19 cellular contexts compared by ENCODE assay signal in the genomic region with DNA sequence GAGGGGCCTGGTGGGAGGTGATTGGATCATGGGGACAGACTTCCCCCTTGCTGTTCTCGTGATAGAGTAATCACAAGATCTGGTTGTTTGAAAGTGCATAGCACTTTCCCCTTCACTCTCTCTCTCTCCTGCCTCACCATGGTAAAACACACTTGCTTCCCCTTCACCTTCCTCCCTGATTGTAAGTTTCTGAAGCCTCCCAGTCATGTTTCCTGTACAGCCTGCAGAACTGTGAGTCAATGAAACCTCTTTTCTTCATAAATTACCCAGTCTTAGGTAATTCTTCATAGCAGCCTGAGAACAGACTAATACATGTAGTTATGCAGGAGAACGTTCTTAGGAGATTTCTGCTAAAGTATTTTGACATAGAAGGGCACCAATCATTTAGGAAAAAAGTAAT. TPM values are rescaled to one million over a fixed set of nuclear protein-coding genes. Genes with fewer than 3 reads are reported as not detected.
A peak's percentile ranks its signal among the peaks of the same experiment; 100 is the strongest.
DNase-seq lines count a peak whose midpoint lies in the region; ATAC-seq, FAIRE-seq and TF ChIP-seq lines count a peak whose summit lies in the region.
"Had no signal": no experiment of that assay in that cellular context is flagged by ENCODE, and none has a peak within 500 bp of the region (broad histone marks: within the 10 kb centered on the region; RNA-seq: fewer than 3 reads in every experiment).

No MANE protein-coding gene starts in this region.

- TF ChIP-seq RAD21 in IMR-90 (IDR thresholded peaks at IDR 0.05; ENCODE audit: low read length): no peak

- no peak overlapping the region for H3K4me3 ChIP-seq in IMR-90 (ENCODE audit: insufficient read depth, low read depth, low read length)
- H3K4me3 ChIP-seq in astrocyte (ENCODE audit: insufficient read depth, low read depth, low read length): no peak overlapping the region
- no peak overlapping the region for H3K4me3 ChIP-seq in fibroblast of pulmonary artery (replicated peaks; ENCODE audit: low read depth, low read length)
- H3K4me3 ChIP-seq in thyroid gland (replicated peaks in 1 of 3): no peak overlapping the region
- no peak overlapping the region for H3K4me3 ChIP-seq in suprapubic skin
- H3K4me3 ChIP-seq: GM23248, MG63, SK-N-MC had no signal

- no peak for FAIRE-seq in astrocyte (lab: Jason Lieb, UNC)
- FAIRE-seq: RCC 7860 had no signal

- no peaks in the 10 kb centered on the region for H3K36me3 ChIP-seq in IMR-90 (ENCODE audit: control insufficient read depth, insufficient read depth, low read length)
- H3K36me3 ChIP-seq in astrocyte (ENCODE audit: insufficient read depth, low read length): no peaks in the 10 kb centered on the region
- no peaks in the 10 kb centered on the region for H3K36me3 ChIP-seq in thyroid gland
- H3K36me3 ChIP-seq in suprapubic skin: no peaks in the 10 kb centered on the region
- H3K36me3 ChIP-seq: MG63 had no signal

- POLR2A ChIA-PET in IMR-90 (lab: Charles Lee; ENCODE audit: unreplicated experiment): no interaction called here

- no peak overlapping the region for H2BK120ac ChIP-seq in IMR-90 (ENCODE audit: low read depth, low read length)

- no peak overlapping the region for H3K23ac ChIP-seq in IMR-90 (ENCODE audit: low read depth, low read length)

- H3K4me1 ChIP-seq in IMR-90 (ENCODE audit: control insufficient read depth, insufficient read depth, low read length) (peaks cover 5% of the 10 kb centered on the region; the same call in 1 of the 2 replicates), astrocyte (ENCODE audit: insufficient read depth, low read length) (peaks cover 17% of the 10 kb centered on the region), thyroid gland (no peaks in the 10 kb centered on the region), suprapubic skin (peaks cover 6% of the 10 kb centered on the region)

- H2BK5ac ChIP-seq in IMR-90 (ENCODE audit: low read depth, low read length, poor library complexity, severe bottlenecking): no peak overlapping the region

- CTCF ChIA-PET in IMR-90 (lab: Yijun Ruan, JAX): no interaction called here

- H3K27me3 Mint-ChIP-seq in astrocyte (ENCODE audit: low read depth, unreplicated experiment): no peaks in the 10 kb centered on the region

- H3K4me1 Mint-ChIP-seq in astrocyte (ENCODE audit: low read depth, unreplicated experiment): peaks cover 20% of the 10 kb centered on the region

- H3K9ac ChIP-seq in IMR-90 (ENCODE audit: low read depth, low read length): no peak overlapping the region
- H3K9ac ChIP-seq in astrocyte (ENCODE audit: low read length): no peak overlapping the region
- H3K9ac ChIP-seq: GM23248 had no signal

- H2BK15ac ChIP-seq in IMR-90 (ENCODE audit: low read depth, low read length): no peak overlapping the region

- H3K4ac ChIP-seq in IMR-90 (ENCODE audit: low read depth, low read length): no peak overlapping the region

- in situ Hi-C loops in IMR-90 (cut with MboI; ENCODE audit: low sequenced_read_pairs): no loop called here

- no peaks in the 10 kb centered on the region for H3K9me3 Mint-ChIP-seq in astrocyte (ENCODE audit: unreplicated experiment)

- BruUV-seq in IMR-90 (replicated peaks; lab: Mats Ljungman, UMichigan): no TSS peak

- dilution Hi-C loops in IMR-90 (cut with HindIII; ENCODE audit: low sequenced_read_pairs, unreplicated experiment): no loop called here

- no CpG with 5 or more reads among the region's 2 CpGs for WGBS in IMR-90 (ENCODE audit: extremely low coverage in 2 of 2, insufficient read length in 1 of 2), 2 experiments
- WGBS in thyroid gland, 2 donors: 60 to 65% methylated on average over 2 of the region's 2 CpGs
- 55% methylated on average over 2 of the region's 2 CpGs for WGBS in suprapubic skin

- peaks cover 4% of the 10 kb centered on the region for H3K9me1 ChIP-seq in IMR-90 (ENCODE audit: insufficient read depth, low read length)

- DNase-seq in ELR (ENCODE audit: low read depth) (peak; percentile 48), IMR-90 (no peak), astrocyte (ENCODE audit: low read depth) (no peak), fibroblast of pulmonary artery (ENCODE audit: low read depth) (peak; percentile 23), mucosa of gallbladder (ENCODE audit: low spot score) (no peak), thyroid gland (no peak), NCI-H2107 treated with DMSO at 0.1 percent for 48 hours (lab: John Stamatoyannopoulos, UW; ENCODE audit: unreplicated experiment) (no peak), suprapubic skin (ENCODE audit: low spot score in 2 of 2) (no peak)
- DNase-seq: EL, MG63, NCI-H1930, NCI-H510A, Right ventricle myocardium superior, T-helper 1 cell had no signal

- H3K9me3 ChIP-seq in IMR-90 (ENCODE audit: control insufficient read depth, insufficient read depth, low read length) (no peaks in the 10 kb centered on the region), astrocyte (ENCODE audit: insufficient read depth, low read depth, low read length) (no peaks in the 10 kb centered on the region), thyroid gland (no peaks in the 10 kb centered on the region), suprapubic skin (no peaks in the 10 kb centered on the region)
- H3K9me3 ChIP-seq: MG63 had no signal

- H2AK9ac ChIP-seq in IMR-90 (replicated peaks; ENCODE audit: low read depth, low read length, poor library complexity): no peak overlapping the region

- H3K36me3 Mint-ChIP-seq in astrocyte (ENCODE audit: low read depth, unreplicated experiment): no peaks in the 10 kb centered on the region

- no peak overlapping the region for H3K27ac ChIP-seq in IMR-90 (ENCODE audit: insufficient read depth, low read length)
- H3K27ac ChIP-seq in astrocyte (ENCODE audit: low read depth, low read length): no peak overlapping the region
- H3K27ac ChIP-seq in thyroid gland: no peak overlapping the region
- H3K27ac ChIP-seq in suprapubic skin: no peak overlapping the region
- H3K27ac ChIP-seq: C4-2B, GM23248, SK-N-MC had no signal

- TF ChIP-seq EP300 in suprapubic skin (IDR thresholded peaks at IDR 0.05): no peak

- no peak overlapping the region for H2BK20ac ChIP-seq in IMR-90 (ENCODE audit: low read depth, low read length)

- ATAC-seq in IMR-90 (ENCODE audit: low read depth): no peak
- ATAC-seq: HCT116 had no signal

- no peak overlapping the region for H3K4me3 Mint-ChIP-seq in astrocyte (ENCODE audit: unreplicated experiment)

- no peak for TF ChIP-seq POLR2A in IMR-90 (IDR thresholded peaks at IDR 0.05; ENCODE audit: low read depth, low read length)
- TF ChIP-seq POLR2A in thyroid gland (IDR thresholded peaks at IDR 0.05): no peak
- TF ChIP-seq POLR2A in suprapubic skin (IDR thresholded peaks at IDR 0.05): no peak

- H3K79me1 ChIP-seq in IMR-90 (ENCODE audit: low read depth in 1 of 2, low read length in 2 of 2): no peaks in the 10 kb centered on the region

- H4K5ac ChIP-seq in IMR-90 (ENCODE audit: low read depth, low read length): no peak overlapping the region

- H3K56ac ChIP-seq in IMR-90 (ENCODE audit: extremely low read depth, insufficient read depth, low read length): no peak overlapping the region

- H3K14ac ChIP-seq in IMR-90 (replicated peaks; ENCODE audit: low read depth, low read length): peak overlapping the region; percentile 50; the same call in 1 of the 2 replicates

- H4K20me1 ChIP-seq in IMR-90 (ENCODE audit: insufficient read depth, low read length): no peaks in the 10 kb centered on the region
- no peaks in the 10 kb centered on the region for H4K20me1 ChIP-seq in astrocyte (ENCODE audit: insufficient read depth, low read length)

- H3K79me2 ChIP-seq in astrocyte (ENCODE audit: insufficient read depth, low read length): no peaks in the 10 kb centered on the region

- H2AFZ ChIP-seq in IMR-90 (replicated peaks; ENCODE audit: low read length, poor library complexity) (peak overlapping the region; percentile 67), astrocyte (ENCODE audit: low read depth, low read length) (no peak overlapping the region)
- H2AFZ ChIP-seq: GM23248 had no signal

- peak overlapping the region; percentile 77 for H3K27ac Mint-ChIP-seq in astrocyte (ENCODE audit: unreplicated experiment)

- no peak overlapping the region; the same call in 1 of the 2 replicates for H4K91ac ChIP-seq in IMR-90 (ENCODE audit: insufficient read depth, low read depth, low read length)

- no peak overlapping the region for H4K8ac ChIP-seq in IMR-90 (ENCODE audit: low read depth in 2 of 2, low read length in 2 of 2)

- H3K18ac ChIP-seq in IMR-90 (ENCODE audit: low read depth, low read length): no peak overlapping the region

- no peak for TF ChIP-seq CTCF in IMR-90 (conservative IDR thresholded peaks at IDR 0.05; ENCODE audit: low read depth, low read length)
- no peak for TF ChIP-seq CTCF in astrocyte (IDR thresholded peaks at IDR 0.05; ENCODE audit: insufficient read depth, low read depth, low read length)
- no peak for TF ChIP-seq CTCF in fibroblast of pulmonary artery (IDR thresholded peaks at IDR 0.05; ENCODE audit: low read length, missing control alignments)
- TF ChIP-seq CTCF in thyroid gland (IDR thresholded peaks at IDR 0.05): no peak
- TF ChIP-seq CTCF in suprapubic skin (IDR thresholded peaks at IDR 0.05): no peak

- H2AK5ac ChIP-seq in IMR-90 (ENCODE audit: low read depth, low read length): no peak overlapping the region

- H3K4me2 ChIP-seq in IMR-90 (ENCODE audit: low read depth, low read length) (no peak overlapping the region), astrocyte (ENCODE audit: low read length) (no peak overlapping the region)

- H3K27me3 ChIP-seq in IMR-90 (ENCODE audit: control insufficient read depth, insufficient read depth, low read length) (no peaks in the 10 kb centered on the region), astrocyte (ENCODE audit: insufficient read depth, low read length) (no peaks in the 10 kb centered on the region), thyroid gland (no peaks in the 10 kb centered on the region), suprapubic skin (no peaks in the 10 kb centered on the region)
- H3K27me3 ChIP-seq: MG63 had no signal

- intact Hi-C loops in IMR-90 (cut with micrococcal nuclease) (no loop called here), thyroid gland (cut with DNase I) (no loop called here)

TF ChIP-seq in IMR-90, 13 proteins besides CTCF, POLR2A, EP300 and RAD21 (continues in another document):
- TF ChIP-seq FOS (IDR thresholded peaks at IDR 0.05; ENCODE audit: low read depth, low read length) (no peak), RCOR1 (IDR thresholded peaks at IDR 0.05; ENCODE audit: insufficient replicate concordance, low read length) (no peak), CHD1 (IDR thresholded peaks at IDR 0.05; ENCODE audit: low read depth, low read length) (no peak), BHLHE40 (IDR thresholded peaks at IDR 0.05; ENCODE audit: low read depth, low read length) (no peak), NFE2L2 (IDR thresholded peaks at IDR 0.05; ENCODE audit: low read depth, low read length) (no peak), MAZ (IDR thresholded peaks at IDR 0.05; ENCODE audit: borderline replicate concordance, low read depth, low read length) (no peak)

RNA-seq across cellular contexts. Expression of a gene that starts 59.9 kb away (rescaled TPM):
- total RNA-seq in IMR-90 (2012; rRNA removed) (22.6 and 30.0 TPM in 2 replicates), astrocyte (28.9 and 32.6 TPM in 2 replicates), mucosa of gallbladder (29.6 TPM), thyroid gland (10 to 100 TPM; 32.5 to 64.7 (median 35.4) TPM), suprapubic skin (10 to 100 TPM; 40.2 to 65.7 (median 45.7) TPM)
- polyA plus RNA-seq in IMR-90 (2012; rRNA removed): 10.6 and 11.6 TPM in 2 replicates
- 6.6 and 6.8 TPM in 2 replicates for polyA plus RNA-seq in IMR-90 (2012; cell fraction: cytosol; rRNA removed)
- 3.8 and 13.9 TPM in 2 replicates for polyA plus RNA-seq in IMR-90 (2012; cell fraction: nucleus; rRNA removed; ENCODE audit: low replicate concordance)

Comparison
In these comparisons a context has a peak if more than half of its experiments do, and no peak if none do; other contexts are left out.
1. DNase-seq: peak in ELR (single experiment) and fibroblast of pulmonary artery (single experiment); none in IMR-90 (single experiment), astrocyte (single experiment), mucosa of gallbladder (single experiment), thyroid gland (0 of 2), NCI-H2107 treated with DMSO at 0.1 percent for 48 hours (single experiment) and suprapubic skin (0 of 2).